20 cellular contexts compared by ENCODE assay signal in the genomic region with DNA sequence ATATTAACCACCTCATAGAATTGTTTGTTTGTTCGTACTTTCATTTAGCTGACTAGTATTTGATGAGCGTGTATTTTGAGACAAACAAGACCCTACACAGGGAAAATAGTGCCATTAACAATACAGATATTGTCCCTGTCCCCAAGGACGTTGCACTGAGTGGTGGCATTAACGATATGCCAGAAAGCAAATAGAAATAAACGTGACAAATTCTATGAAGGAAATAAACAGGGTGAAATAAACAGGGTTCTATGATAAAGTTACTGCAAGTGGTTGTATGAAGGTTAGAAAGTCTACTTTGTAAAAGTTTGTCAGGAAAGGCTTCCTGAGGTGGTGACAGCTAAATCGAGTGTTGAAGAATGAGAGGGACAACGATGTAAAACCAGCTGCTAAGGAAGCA.
DNase-seq lines count a peak whose midpoint lies in the region; TF ChIP-seq lines count a peak whose summit lies in the region.
"Had no signal": no experiment of that assay in that cellular context is flagged by ENCODE, and none has a peak within 500 bp of the region (broad histone marks: within the 10 kb centered on the region; RNA-seq: fewer than 3 reads in every experiment).

No MANE protein-coding gene starts in this region.

- intact Hi-C loops in dorsolateral prefrontal cortex (cut with DNase I): no loop called here
- intact Hi-C loops in breast epithelium (cut with DNase I; ENCODE audit: low total_unique reads): no loop called here

- peak overlapping the region; percentile 34 to 95 (median 86) for H3K27ac ChIP-seq in dorsolateral prefrontal cortex
- no peak overlapping the region for H3K27ac ChIP-seq in breast epithelium
- H3K27ac ChIP-seq: RWPE1 had no signal

- H3K27me3 ChIP-seq in dorsolateral prefrontal cortex (no peaks in the 10 kb centered on the region), BE2C (no peaks in the 10 kb centered on the region), breast epithelium (no peaks in the 10 kb centered on the region)

- TF ChIP-seq CTCF in dorsolateral prefrontal cortex (IDR thresholded peaks at IDR 0.05 in 54 of 56, conservative IDR thresholded peaks at IDR 0.05 in 2 of 56; ENCODE audit: low read depth in 1 of 56, partially characterized antibody in 56 of 56): no peak
- TF ChIP-seq CTCF in BE2C (IDR thresholded peaks at IDR 0.05; ENCODE audit: low read depth, low read length): no peak
- TF ChIP-seq CTCF in breast epithelium (IDR thresholded peaks at IDR 0.05): no peak

- no peak for TF ChIP-seq POLR2A in breast epithelium (IDR thresholded peaks at IDR 0.05)

- H3K4me1 ChIP-seq in BE2C (no peaks in the 10 kb centered on the region), breast epithelium (no peaks in the 10 kb centered on the region)

- DNase-seq in Ammon's horn (ENCODE audit: low spot score): peak; percentile 24
- DNase-seq in NCI-H1930 (lab: John Stamatoyannopoulos, UW): peak; percentile 13 to 49
- DNase-seq in dorsolateral prefrontal cortex: no peak
- DNase-seq in superior temporal gyrus (ENCODE audit: extremely low spot score): peak; percentile 77
- no peak for DNase-seq in BE2C
- DNase-seq in breast epithelium (ENCODE audit: low spot score in 2 of 2): no peak
- no peak for DNase-seq in mucosa of gallbladder (ENCODE audit: low spot score)
- DNase-seq: CD8-positive, alpha-beta memory T cell; DMS 273 treated with DMSO at 0.1 percent for 48 hours; DMS79; EL; GDM1; NCI-H1048; NCI-H187; NCI-H446; NCI-H524 treated with DMSO at 0.1 percent for 48 hours; NCI-H82; SK-N-SH; SW 1271 had no signal

- no peaks in the 10 kb centered on the region for H3K9me3 ChIP-seq in BE2C
- H3K9me3 ChIP-seq in breast epithelium: no peaks in the 10 kb centered on the region
- H3K9me3 ChIP-seq: SK-N-SH had no signal

- H3K36me3 ChIP-seq in BE2C (no peaks in the 10 kb centered on the region), breast epithelium (no peaks in the 10 kb centered on the region)

- peak overlapping the region in 22 of 59 donors; percentile 2 to 49 (median 23) for H3K4me3 ChIP-seq in dorsolateral prefrontal cortex
- no peak overlapping the region for H3K4me3 ChIP-seq in BE2C (ENCODE audit: low read depth, low read length)
- no peak overlapping the region for H3K4me3 ChIP-seq in breast epithelium

Comparison
In these comparisons a context has a peak if more than half of its experiments do, and no peak if none do; other contexts are left out.
1. DNase-seq: peak in Ammon's horn (single experiment), NCI-H1930 (2 of 2) and superior temporal gyrus (single experiment); none in dorsolateral prefrontal cortex (0 of 10), BE2C (single experiment), breast epithelium (0 of 2) and mucosa of gallbladder (single experiment).
2. H3K27ac ChIP-seq: peak in dorsolateral prefrontal cortex (59 of 59); none in breast epithelium (0 of 2).